ENCODE assay signal across 1 cellular context in the genomic region with DNA sequence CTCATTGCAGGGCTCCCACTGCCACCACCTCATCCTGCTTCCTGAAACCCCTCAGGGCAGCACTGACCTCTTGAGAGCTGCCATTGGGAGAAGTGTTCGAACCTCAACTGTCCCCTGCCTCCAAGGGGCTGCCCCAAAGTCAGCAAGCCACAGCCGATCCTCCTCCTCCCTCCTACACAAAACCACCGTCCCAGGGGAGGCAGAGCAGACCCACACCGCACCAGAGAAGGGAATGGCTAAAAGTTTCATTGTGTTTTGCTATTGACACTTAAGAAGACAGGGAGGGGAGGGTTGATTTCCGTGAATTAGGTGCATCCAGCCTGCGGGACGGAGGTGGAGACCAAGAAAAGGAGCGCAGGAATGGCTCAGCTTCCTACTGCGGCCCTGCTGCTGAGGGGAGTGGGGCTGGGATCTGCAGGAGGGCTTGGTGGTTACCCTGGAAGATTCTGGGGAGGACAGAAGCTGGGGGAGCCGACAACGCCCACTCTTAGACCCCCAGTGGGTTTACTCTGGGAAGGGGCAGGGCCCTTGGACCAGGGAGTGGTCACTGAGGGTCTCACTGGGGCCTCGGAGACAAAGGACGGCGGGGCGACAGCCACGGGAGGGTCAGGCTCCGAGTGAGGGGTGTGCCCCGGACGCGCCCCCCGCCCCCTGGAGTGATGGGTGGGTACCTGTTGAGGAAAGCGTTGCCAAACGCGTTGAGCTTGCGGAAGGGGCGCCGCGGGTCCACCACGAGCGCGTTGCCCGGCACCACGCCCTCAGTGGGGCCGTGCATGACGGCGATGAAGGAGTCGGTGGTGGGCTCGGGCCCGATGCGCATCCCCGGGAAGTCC.
TF ChIP-seq lines count a peak whose summit lies in the region.

No MANE protein-coding gene starts in this region.

TF ChIP-seq in HEK293, 187 proteins besides CTCF, POLR2A, EP300 and RAD21 (continued from another document):
- TF ChIP-seq, protein P1, sequence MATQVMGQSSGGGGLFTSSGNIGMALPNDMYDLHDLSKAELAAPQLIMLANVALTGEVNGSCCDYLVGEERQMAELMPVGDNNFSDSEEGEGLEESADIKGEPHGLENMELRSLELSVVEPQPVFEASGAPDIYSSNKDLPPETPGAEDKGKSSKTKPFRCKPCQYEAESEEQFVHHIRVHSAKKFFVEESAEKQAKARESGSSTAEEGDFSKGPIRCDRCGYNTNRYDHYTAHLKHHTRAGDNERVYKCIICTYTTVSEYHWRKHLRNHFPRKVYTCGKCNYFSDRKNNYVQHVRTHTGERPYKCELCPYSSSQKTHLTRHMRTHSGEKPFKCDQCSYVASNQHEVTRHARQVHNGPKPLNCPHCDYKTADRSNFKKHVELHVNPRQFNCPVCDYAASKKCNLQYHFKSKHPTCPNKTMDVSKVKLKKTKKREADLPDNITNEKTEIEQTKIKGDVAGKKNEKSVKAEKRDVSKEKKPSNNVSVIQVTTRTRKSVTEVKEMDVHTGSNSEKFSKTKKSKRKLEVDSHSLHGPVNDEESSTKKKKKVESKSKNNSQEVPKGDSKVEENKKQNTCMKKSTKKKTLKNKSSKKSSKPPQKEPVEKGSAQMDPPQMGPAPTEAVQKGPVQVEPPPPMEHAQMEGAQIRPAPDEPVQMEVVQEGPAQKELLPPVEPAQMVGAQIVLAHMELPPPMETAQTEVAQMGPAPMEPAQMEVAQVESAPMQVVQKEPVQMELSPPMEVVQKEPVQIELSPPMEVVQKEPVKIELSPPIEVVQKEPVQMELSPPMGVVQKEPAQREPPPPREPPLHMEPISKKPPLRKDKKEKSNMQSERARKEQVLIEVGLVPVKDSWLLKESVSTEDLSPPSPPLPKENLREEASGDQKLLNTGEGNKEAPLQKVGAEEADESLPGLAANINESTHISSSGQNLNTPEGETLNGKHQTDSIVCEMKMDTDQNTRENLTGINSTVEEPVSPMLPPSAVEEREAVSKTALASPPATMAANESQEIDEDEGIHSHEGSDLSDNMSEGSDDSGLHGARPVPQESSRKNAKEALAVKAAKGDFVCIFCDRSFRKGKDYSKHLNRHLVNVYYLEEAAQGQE (tag by site-specific recombination; IDR thresholded peaks at IDR 0.05): no peak
- peak; percentile 71 for TF ChIP-seq GLIS2 (tag by site-specific recombination; IDR thresholded peaks at IDR 0.05)
- no peak for TF ChIP-seq ZNF366 (tag by site-specific recombination; conservative IDR thresholded peaks at IDR 0.05)
